Comparison of ENCODE assay signal across 17 cellular contexts in the genomic region with DNA sequence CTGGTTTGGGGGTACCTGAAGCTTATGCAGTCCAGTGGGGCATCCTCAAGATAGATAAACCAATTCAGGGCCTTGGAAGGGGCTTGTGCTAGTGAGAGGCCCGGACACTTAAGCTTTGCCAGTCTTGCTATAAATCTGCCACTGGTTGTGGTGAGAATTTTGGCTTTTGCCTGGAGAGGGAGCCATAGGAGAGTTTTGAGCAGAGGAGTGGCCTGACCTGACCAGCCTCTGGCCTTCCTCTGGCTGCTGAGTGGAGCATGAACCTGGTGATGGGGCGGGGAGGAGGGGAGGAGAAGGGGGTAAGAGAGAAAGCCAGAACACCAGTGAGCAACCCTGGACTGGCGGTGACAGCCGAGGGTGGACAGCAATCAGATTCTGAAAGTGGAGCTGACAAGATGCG. TPM values are rescaled to one million over a fixed set of nuclear protein-coding genes. Genes with fewer than 3 reads are reported as not detected.
DNase-seq lines count a peak whose midpoint lies in the region; ATAC-seq and TF ChIP-seq lines count a peak whose summit lies in the region.
"Had no signal": no experiment of that assay in that cellular context is flagged by ENCODE, and none has a peak within 500 bp of the region (broad histone marks: within the 10 kb centered on the region; RNA-seq: fewer than 3 reads in every experiment).

No MANE protein-coding gene starts in this region.

- no peak for ATAC-seq in GM21515 (IDR thresholded peaks at IDR 0.05; ENCODE audit: unreplicated experiment)
- ATAC-seq: activated CD4-positive, alpha-beta T cell treated with anti-CD3 and anti-CD28 coated beads for 36 hours had no signal

- no peaks in the 10 kb centered on the region for H3K9me3 ChIP-seq in cardiac muscle cell (ENCODE audit: low read depth)
- H3K9me3 ChIP-seq in effector memory CD4-positive, alpha-beta T cell (ENCODE audit: control insufficient read depth, low read length), result no peaks in the 10 kb centered on the region
- no peaks in the 10 kb centered on the region for H3K9me3 ChIP-seq in testis

- H3K4me1 ChIP-seq in cardiac muscle cell (ENCODE audit: low read depth), result no peaks in the 10 kb centered on the region
- H3K4me1 ChIP-seq in effector memory CD4-positive, alpha-beta T cell (ENCODE audit: control insufficient read depth, insufficient read depth, low read length, poor library complexity, severe bottlenecking), result no peaks in the 10 kb centered on the region
- H3K4me1 ChIP-seq in testis, result no peaks in the 10 kb centered on the region

- intact Hi-C loops in cardiac septum (cut with DNase I), result no loop called here
- intact Hi-C loops in testis (cut with DNase I; ENCODE audit: low total_unique reads), result no loop called here

- TF ChIP-seq POLR2A in testis (IDR thresholded peaks at IDR 0.05), result no peak

- H3K27me3 ChIP-seq in cardiac muscle cell (no peaks in the 10 kb centered on the region), testis (no peaks in the 10 kb centered on the region)
- H3K27me3 ChIP-seq in effector memory CD4-positive, alpha-beta T cell (replicated peaks; ENCODE audit: control insufficient read depth, insufficient read depth, low read length, poor library complexity, severe bottlenecking), result no peaks in the 10 kb centered on the region
- H3K27me3 ChIP-seq: dorsolateral prefrontal cortex had no signal

- H3K4me3 ChIP-seq in cardiac muscle cell (no peak overlapping the region), fibroblast of mammary gland (ENCODE audit: control insufficient read depth, low read depth, low read length) (no peak overlapping the region), testis (no peak overlapping the region)
- no peak overlapping the region for H3K4me3 ChIP-seq in effector memory CD4-positive, alpha-beta T cell (ENCODE audit: insufficient read depth, low read depth, low read length, poor library complexity, severe bottlenecking)
- H3K4me3 ChIP-seq: dorsolateral prefrontal cortex had no signal

- no peak overlapping the region for H3K27ac ChIP-seq in cardiac muscle cell
- H3K27ac ChIP-seq in effector memory CD4-positive, alpha-beta T cell (ENCODE audit: insufficient read depth, low read length, poor library complexity, severe bottlenecking), result no peak overlapping the region
- no peak overlapping the region for H3K27ac ChIP-seq in testis
- H3K27ac ChIP-seq: dorsolateral prefrontal cortex had no signal

- H3K36me3 ChIP-seq in cardiac muscle cell (no peaks in the 10 kb centered on the region), testis (ENCODE audit: low read depth, missing control alignments) (no peaks in the 10 kb centered on the region)
- peaks cover 8% of the 10 kb centered on the region for H3K36me3 ChIP-seq in effector memory CD4-positive, alpha-beta T cell (ENCODE audit: control insufficient read depth, insufficient read depth, low read length)

- WGBS in testis, 2 donors, result 88% methylated on average over 5 of the region's 5 CpGs

- TF ChIP-seq CTCF in cardiac muscle cell (IDR thresholded peaks at IDR 0.05; ENCODE audit: low read depth, low read length) (no peak), fibroblast of mammary gland (conservative IDR thresholded peaks at IDR 0.05; ENCODE audit: control insufficient read depth, insufficient read depth, low read depth, low read length) (no peak), testis (IDR thresholded peaks at IDR 0.05) (no peak)

- DNase-seq in cardiac muscle cell (ENCODE audit: low read depth in 1 of 2, low spot score in 1 of 2) (peak; percentile 19 to 22), cardiac septum (ENCODE audit: low spot score) (no peak), SK-MEL-5 (ENCODE audit: low read depth, low spot score) (peak; percentile 79), fibroblast of mammary gland (ENCODE audit: low read depth) (peak; percentile 12), NCI-H1930 (lab: John Stamatoyannopoulos, UW) (no peak), testis (no peak)
- no peak for DNase-seq in effector memory CD4-positive, alpha-beta T cell
- DNase-seq: activated CD4-positive, alpha-beta T cell treated with anti-CD3 and anti-CD28 coated beads for 36 hours; activated naive CD4-positive, alpha-beta T cell treated with Interleukin-2 at 50 U/mL for 16 hours; AML-193; dorsolateral prefrontal cortex; hypothalamus; NCI-H2029 had no signal

- in situ Hi-C loops in SK-MEL-5 (cut with HindIII; ENCODE audit: low pct_unique_long_range_greater_than_20kb, low sequenced_read_pairs), result no loop called here

RNA-seq across cellular contexts. Expression of gene TMEM74B, which starts 7.1 kb away (rescaled TPM):
- total RNA-seq in cardiac muscle cell (27.7 and 40.3 TPM in 2 replicates), cardiac septum (2.7 TPM), testis (1 to 10 TPM; 4.8 to 6.7 TPM)
- polyA plus RNA-seq in cardiac muscle cell (10.9 and 12.3 TPM in 2 replicates), testis (ENCODE audit: insufficient read depth, low read depth, low replicate concordance) (3.9 TPM)
- 3.9 and 5.7 TPM in 2 replicates for total RNA-seq in SK-MEL-5 (2014; rRNA removed; shearing (Covaris generic))
- 1.9 TPM in 2 replicates for polyA plus RNA-seq in SK-MEL-5 (2015; cell fraction: cytosol; rRNA removed)
- polyA plus RNA-seq in SK-MEL-5 (2015; cell fraction: nucleus; rRNA removed), result 62.0 and 65.1 TPM in 2 replicates
- total RNA-seq: RPMI7951 had no signal

RNA-seq across cellular contexts. Expression of gene C20orf202, which starts 25.6 kb away (rescaled TPM):
- total RNA-seq in cardiac muscle cell (0.14 and 0.83 TPM in 2 replicates), cardiac septum (0.13 TPM), testis (1 to 10 TPM; 1.1 to 1.7 TPM)
- polyA plus RNA-seq in cardiac muscle cell (0.19 and 0.27 TPM in 2 replicates), testis (ENCODE audit: insufficient read depth, low read depth, low replicate concordance) (0.84 TPM)
- not detected in 2 replicates for total RNA-seq in SK-MEL-5 (2014; rRNA removed; shearing (Covaris generic))
- polyA plus RNA-seq in SK-MEL-5 (2015; cell fraction: cytosol; rRNA removed), result not detected in 2 replicates
- polyA plus RNA-seq in SK-MEL-5 (2015; cell fraction: nucleus; rRNA removed), result not detected in 2 replicates
- total RNA-seq: activated CD4-positive, alpha-beta T cell treated with anti-CD3 and anti-CD28 coated beads for 36 hours; RPMI7951 had no signal

RNA-seq across cellular contexts. Expression of gene RAD21L1, which starts 48.2 kb away (rescaled TPM):
- total RNA-seq in cardiac muscle cell, result 0.28 and 0.33 TPM in 2 replicates
- polyA plus RNA-seq in cardiac muscle cell, result 0.16 and 1.2 TPM in 2 replicates
- not detected for total RNA-seq in cardiac septum
- 0.11 TPM in 1 of 2 replicates, not detected in the other for total RNA-seq in SK-MEL-5 (2014; rRNA removed; shearing (Covaris generic))
- polyA plus RNA-seq in SK-MEL-5 (2015; cell fraction: cytosol; rRNA removed), result 0.08 TPM in 1 of 2 replicates, not detected in the other
- not detected in 2 replicates for polyA plus RNA-seq in SK-MEL-5 (2015; cell fraction: nucleus; rRNA removed)
- 10 to 100 TPM in 1 of 2 donors, 1 to 10 TPM in 1; 7.5 to 13.7 TPM for total RNA-seq in testis
- 12.1 TPM for polyA plus RNA-seq in testis (ENCODE audit: insufficient read depth, low read depth, low replicate concordance)
- total RNA-seq: skeletal muscle tissue, urinary bladder had no signal
- polyA plus RNA-seq: urinary bladder had no signal

RNA-seq across cellular contexts. Expression of gene PSMF1, which starts 59.3 kb away (rescaled TPM):
- total RNA-seq in cardiac muscle cell (60.0 and 202 TPM in 2 replicates), cardiac septum (119 TPM), testis (100 to 1,000 TPM; 265 to 380 TPM)
- polyA plus RNA-seq in cardiac muscle cell (123 and 131 TPM in 2 replicates), testis (ENCODE audit: insufficient read depth, low read depth, low replicate concordance) (331 TPM)
- total RNA-seq in SK-MEL-5 (2014; rRNA removed; shearing (Covaris generic)), result 54.2 and 58.9 TPM in 2 replicates
- 222 and 322 TPM in 2 replicates for polyA plus RNA-seq in SK-MEL-5 (2015; cell fraction: cytosol; rRNA removed)
- polyA plus RNA-seq in SK-MEL-5 (2015; cell fraction: nucleus; rRNA removed), result 46.4 and 77.4 TPM in 2 replicates

Comparison
In these comparisons a context has a peak if more than half of its experiments do, and no peak if none do; other contexts are left out.
1. DNase-seq: peak in cardiac muscle cell (2 of 2), SK-MEL-5 (single experiment) and fibroblast of mammary gland (single experiment); none in cardiac septum (single experiment), effector memory CD4-positive, alpha-beta T cell (0 of 3), NCI-H1930 (0 of 2) and testis (single experiment).